In the genomic region with DNA sequence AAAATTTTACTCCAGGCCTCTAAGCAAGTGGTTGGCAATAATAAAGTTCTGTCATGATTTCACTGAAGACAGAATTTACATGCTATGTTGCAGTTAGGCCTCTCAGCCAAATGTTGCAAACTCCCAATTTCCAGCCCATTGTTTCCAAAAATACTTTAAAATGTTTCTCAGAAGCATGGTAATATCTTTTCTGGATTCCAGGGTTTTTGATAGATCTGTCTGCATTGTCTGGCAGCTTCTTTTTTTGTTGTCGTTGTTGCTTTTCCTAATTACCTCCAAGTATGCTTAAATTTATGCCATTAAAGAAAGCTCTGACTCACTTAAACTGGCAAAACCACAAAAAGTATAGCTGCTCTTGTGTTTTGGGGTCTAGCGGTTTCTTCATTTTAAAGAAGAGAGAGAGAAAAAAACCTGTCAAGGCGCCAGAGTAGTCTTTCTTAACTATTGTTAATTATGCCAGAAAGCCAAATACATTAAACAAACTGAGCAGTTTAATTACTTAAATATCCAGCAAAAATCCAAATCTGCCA, we compare ENCODE assay signal across 33 cellular contexts.
"Had no signal": no experiment of that assay in that cellular context is flagged by ENCODE, and none has a peak within 500 bp of the region (broad histone marks: within the 10 kb centered on the region; RNA-seq: fewer than 3 reads in every experiment).

No MANE protein-coding gene starts in this region.

- H3K27me3 ChIP-seq: ascending aorta, esophagus squamous epithelium, right atrium auricular region, stomach, thyroid gland, upper lobe of right lung had no signal

- H3K27me3 Mint-ChIP-seq: activated CD4-positive, alpha-beta memory T cell treated with anti-CD3 and anti-CD28 coated beads for 36 hours; activated CD4-positive, alpha-beta T cell treated with anti-CD3 and anti-CD28 coated beads, Interleukin-2, amount 10 ng/mL, durations not matched to agents 24 days and 14 days; activated naive CD8-positive, alpha-beta T cell treated with anti-CD3 and anti-CD28 coated beads for 36 hours; central memory CD8-positive, alpha-beta T cell; dendritic cell treated with granulocyte-macrophage colony-stimulating factor and Interleukin-4, amounts not matched to agents 40 ng/mL and 50 ng/mL, for 4 days; stimulated activated memory B cell treated with anti-CD40 and anti-IgM and Interleukin-4, amounts not matched to agents 10 μg/mL and 1 μg/mL and 100 μg/mL, for 72 hours; T-helper 17 cell had no signal

- H3K4me2 ChIP-seq: smooth muscle cell had no signal

- H3K4me3 Mint-ChIP-seq: activated CD4-positive, alpha-beta memory T cell treated with anti-CD3 and anti-CD28 coated beads for 36 hours; activated CD4-positive, alpha-beta T cell treated with anti-CD3 and anti-CD28 coated beads, Interleukin-2, amount 10 ng/mL, durations not matched to agents 24 days and 14 days; activated naive CD4-positive, alpha-beta T cell treated with anti-CD3 and anti-CD28 coated beads for 36 hours; activated naive CD8-positive, alpha-beta T cell treated with anti-CD3 and anti-CD28 coated beads for 36 hours; activated T-helper 1 cell treated with anti-CD3 and anti-CD28 coated beads, Interleukin-12 subunit alpha, Interleukin-12 subunit beta, Interleukin-2, Interleukin-4 antibody, amounts not matched to agents 30 ng/mL and 10 ng/mL and 1 ng/mL, durations not matched to agents 14 hours and 24 hours and 36 hours; central memory CD8-positive, alpha-beta T cell; dendritic cell treated with granulocyte-macrophage colony-stimulating factor and Interleukin-4, amounts not matched to agents 40 ng/mL and 50 ng/mL, for 4 days; endodermal cell; natural killer cell treated with Interleukin-12 subunit alpha and Interleukin-12 subunit beta and Interleukin-15 and Interleukin-18, amount 100 ng/mL, for 72 hours; stimulated activated memory B cell treated with anti-CD40 and anti-IgM and Interleukin-4, amounts not matched to agents 10 μg/mL and 1 μg/mL and 100 μg/mL, for 72 hours; T-helper 17 cell had no signal

- H3K27ac ChIP-seq: ascending aorta, esophagus squamous epithelium, left ventricle myocardium inferior, right atrium auricular region, stomach, thyroid gland, upper lobe of right lung, WERI-Rb-1 had no signal

- H3K36me3 ChIP-seq: ascending aorta, esophagus squamous epithelium, left ventricle myocardium inferior, right atrium auricular region, stomach, thyroid gland, upper lobe of right lung, WERI-Rb-1 had no signal

- H3K36me3 Mint-ChIP-seq: activated CD4-positive, alpha-beta memory T cell treated with anti-CD3 and anti-CD28 coated beads for 36 hours; activated naive CD8-positive, alpha-beta T cell treated with anti-CD3 and anti-CD28 coated beads for 36 hours; natural killer cell treated with Interleukin-12 subunit alpha and Interleukin-12 subunit beta and Interleukin-15 and Interleukin-18, amount 100 ng/mL, for 72 hours; stimulated activated memory B cell treated with anti-CD40 and anti-IgM and Interleukin-4, amounts not matched to agents 10 μg/mL and 1 μg/mL and 100 μg/mL, for 72 hours had no signal

- H3K4me1 ChIP-seq: ascending aorta, left ventricle myocardium inferior, right atrium auricular region, stomach, thyroid gland, upper lobe of right lung had no signal

- DNase-seq: activated CD4-positive, alpha-beta memory T cell treated with anti-CD3 and anti-CD28 coated beads for 36 hours; activated CD4-positive, alpha-beta T cell treated with anti-CD3 and anti-CD28 coated beads, Interleukin-2, amount 10 ng/mL, durations not matched to agents 24 days and 14 days; activated CD8-positive, alpha-beta memory T cell treated with anti-CD3 and anti-CD28 coated beads, Interleukin-2, amount 50 U/mL, for 4 hours; activated effector memory CD4-positive, alpha-beta T cell treated with anti-CD3 and anti-CD28 coated beads, Interleukin-2, amount 50 U/mL, for 16 hours; activated naive CD4-positive, alpha-beta T cell treated with anti-CD3 and anti-CD28 coated beads for 36 hours; activated naive CD8-positive, alpha-beta T cell treated with anti-CD3 and anti-CD28 coated beads for 36 hours; activated T-cell treated with anti-CD3 and anti-CD28 coated beads, Interleukin-2, amount 50 U/mL, for 1 hour; endodermal cell; esophagus squamous epithelium; left ventricle myocardium inferior; mucosa of descending colon; stimulated activated CD4-positive, alpha-beta T cell treated with anti-CD3 and anti-CD28 coated beads, Interleukin-1b, Interleukin-23, amount 100 ng/mL, for 48 hours; stimulated activated CD4-positive, alpha-beta T cell treated with anti-CD3 and anti-CD28 coated beads, Interleukin-4, amount 100 ng/mL, for 4 hours; stimulated activated CD8-positive, alpha-beta memory T cell treated with anti-CD3 and anti-CD28 coated beads, Interleukin-4, amount 100 ng/mL, for 48 hours; stomach; T-helper 17 cell; T1000; thyroid gland; upper lobe of right lung; WERI-Rb-1 had no signal

- H3K27ac Mint-ChIP-seq: activated CD4-positive, alpha-beta memory T cell treated with anti-CD3 and anti-CD28 coated beads for 36 hours; activated CD4-positive, alpha-beta T cell treated with anti-CD3 and anti-CD28 coated beads, Interleukin-2, amount 10 ng/mL, durations not matched to agents 24 days and 14 days; activated naive CD4-positive, alpha-beta T cell treated with anti-CD3 and anti-CD28 coated beads for 36 hours; activated naive CD8-positive, alpha-beta T cell treated with anti-CD3 and anti-CD28 coated beads for 36 hours; activated T-helper 1 cell treated with anti-CD3 and anti-CD28 coated beads, Interleukin-12 subunit alpha, Interleukin-12 subunit beta, Interleukin-2, Interleukin-4 antibody, amounts not matched to agents 30 ng/mL and 10 ng/mL and 1 ng/mL, durations not matched to agents 14 hours and 24 hours and 36 hours; dendritic cell treated with granulocyte-macrophage colony-stimulating factor and Interleukin-4, amounts not matched to agents 40 ng/mL and 50 ng/mL, for 4 days; endodermal cell; natural killer cell treated with Interleukin-12 subunit alpha and Interleukin-12 subunit beta and Interleukin-15 and Interleukin-18, amount 100 ng/mL, for 72 hours; stimulated activated memory B cell treated with anti-CD40 and anti-IgM and Interleukin-4, amounts not matched to agents 10 μg/mL and 1 μg/mL and 100 μg/mL, for 72 hours; T-helper 17 cell had no signal

- H3K4me3 ChIP-seq: ascending aorta, esophagus squamous epithelium, left ventricle myocardium inferior, lung, mucosa of descending colon, right atrium auricular region, smooth muscle cell, stomach, thyroid gland, upper lobe of right lung had no signal

- H3K9me3 Mint-ChIP-seq: activated CD4-positive, alpha-beta memory T cell treated with anti-CD3 and anti-CD28 coated beads for 36 hours; activated CD4-positive, alpha-beta T cell treated with anti-CD3 and anti-CD28 coated beads, Interleukin-2, amount 10 ng/mL, durations not matched to agents 24 days and 14 days; activated T-helper 1 cell treated with anti-CD3 and anti-CD28 coated beads, Interleukin-12 subunit alpha, Interleukin-12 subunit beta, Interleukin-2, Interleukin-4 antibody, amounts not matched to agents 30 ng/mL and 10 ng/mL and 1 ng/mL, durations not matched to agents 14 hours and 24 hours and 36 hours; dendritic cell treated with granulocyte-macrophage colony-stimulating factor and Interleukin-4, amounts not matched to agents 40 ng/mL and 50 ng/mL, for 4 days had no signal

- H3K9me3 ChIP-seq: ascending aorta, esophagus squamous epithelium, left ventricle myocardium inferior, mucosa of descending colon, right atrium auricular region, stomach, thyroid gland, upper lobe of right lung had no signal

- FAIRE-seq: bronchial epithelial cell, frontal cortex, islet of Langerhans had no signal

- ATAC-seq: activated CD4-positive, CD25-positive, alpha-beta regulatory T cell treated with anti-CD3 and anti-CD28 coated beads, Interleukin-2, amount 50 U/mL, for 24 hours; mucosa of descending colon; natural killer cell treated with Interleukin-12 subunit alpha and Interleukin-12 subunit beta and Interleukin-15 and Interleukin-18, amount 100 ng/mL, for 72 hours; stimulated activated memory B cell treated with anti-CD40 and anti-IgM and Interleukin-4, amounts not matched to agents 10 μg/mL and 1 μg/mL and 100 μg/mL, for 72 hours; T-helper 17 cell; upper lobe of right lung had no signal

- H3K4me1 Mint-ChIP-seq: activated CD4-positive, alpha-beta T cell treated with anti-CD3 and anti-CD28 coated beads, Interleukin-2, amount 10 ng/mL, durations not matched to agents 24 days and 14 days; activated naive CD8-positive, alpha-beta T cell treated with anti-CD3 and anti-CD28 coated beads for 36 hours; central memory CD8-positive, alpha-beta T cell; endodermal cell; stimulated activated memory B cell treated with anti-CD40 and anti-IgM and Interleukin-4, amounts not matched to agents 10 μg/mL and 1 μg/mL and 100 μg/mL, for 72 hours; T-helper 17 cell had no signal
